Comparison of ENCODE assay signal across 8 cellular contexts in genomic region chr14:76946753-76947077, GRCh38.
DNase-seq lines count a peak whose midpoint lies in the region; ATAC-seq, FAIRE-seq and TF ChIP-seq lines count a peak whose summit lies in the region.

No MANE protein-coding gene starts in this region.

- H4K20me1 ChIP-seq in astrocyte (ENCODE audit: insufficient read depth, low read length), result no peaks in the 10 kb centered on the region

- no peaks in the 10 kb centered on the region for H3K36me3 ChIP-seq in astrocyte (ENCODE audit: insufficient read depth, low read length)

- H3K27me3 ChIP-seq in AG04450 (ENCODE audit: control insufficient read depth, insufficient read depth, low read length) (no peaks in the 10 kb centered on the region), astrocyte (ENCODE audit: insufficient read depth, low read length) (no peaks in the 10 kb centered on the region)

- no peak for FAIRE-seq in astrocyte (lab: Jason Lieb, UNC)

- H3K4me3 Mint-ChIP-seq in astrocyte (ENCODE audit: unreplicated experiment) (peak overlapping the region; percentile 74), mesothelial cell of epicardium (peak overlapping the region; percentile 23)

- peak overlapping the region; percentile 75 for H3K4me2 ChIP-seq in astrocyte (ENCODE audit: low read length)

- DNase-seq in AG04450 (ENCODE audit: low read depth, low spot score), result no peak
- no peak for DNase-seq in astrocyte (ENCODE audit: low read depth)
- no peak for DNase-seq in mesothelial cell of epicardium (ENCODE audit: low spot score in 2 of 2, unreplicated experiment in 2 of 2)
- DNase-seq in amniotic stem cell (lab: John Stamatoyannopoulos, UW), result no peak
- DNase-seq in activated CD8-positive, alpha-beta memory T cell treated with anti-CD3 and anti-CD28 coated beads, Interleukin-2, amount 50 U/mL, for 4 hours, result no peak

- peaks cover 38% of the 10 kb centered on the region for H3K4me1 Mint-ChIP-seq in astrocyte (ENCODE audit: low read depth, unreplicated experiment)
- H3K4me1 Mint-ChIP-seq in mesothelial cell of epicardium, result peaks cover 55% of the 10 kb centered on the region

- peak overlapping the region; percentile 89 for H2AFZ ChIP-seq in astrocyte (ENCODE audit: low read depth, low read length)

- no peaks in the 10 kb centered on the region for H3K9me3 ChIP-seq in AG04450 (ENCODE audit: control insufficient read depth, insufficient read depth, low read length)
- no peaks in the 10 kb centered on the region for H3K9me3 ChIP-seq in astrocyte (ENCODE audit: insufficient read depth, low read depth, low read length)

- CTCF ChIA-PET in AG04450 (lab: Charles Lee), result interaction anchor here (0.9 to 1.3 kb wide), 3 partner anchors 29 to 122 kb away, joined by 3 to 5 read pairs (median 3); no protein-coding TSS in a partner anchor

- H3K27me3 Mint-ChIP-seq in astrocyte (ENCODE audit: low read depth, unreplicated experiment) (no peaks in the 10 kb centered on the region), mesothelial cell of epicardium (ENCODE audit: low read depth) (no peaks in the 10 kb centered on the region)

- ATAC-seq in HG02588 (IDR thresholded peaks at IDR 0.05; ENCODE audit: unreplicated experiment), result peak; percentile 7
- ATAC-seq in HG02642 (IDR thresholded peaks at IDR 0.05; ENCODE audit: poor library complexity, unreplicated experiment), result no peak
- ATAC-seq in GM21367 (IDR thresholded peaks at IDR 0.05; ENCODE audit: unreplicated experiment), result no peak

- peak overlapping the region; percentile 80 for H3K9ac ChIP-seq in astrocyte (ENCODE audit: low read length)

- POLR2A ChIA-PET in AG04450 (lab: Yijun Ruan, JAX), result interaction anchor here (0.7 to 1.5 kb wide), 6 partner anchors 9 to 124 kb away, joined by 3 to 15 read pairs (median 4); no protein-coding TSS in a partner anchor

- H3K4me1 ChIP-seq in astrocyte (ENCODE audit: insufficient read depth, low read length), result peaks cover 42% of the 10 kb centered on the region

- H3K36me3 Mint-ChIP-seq in astrocyte (ENCODE audit: low read depth, unreplicated experiment), result no peaks in the 10 kb centered on the region
- no peaks in the 10 kb centered on the region for H3K36me3 Mint-ChIP-seq in mesothelial cell of epicardium

- H3K9me3 Mint-ChIP-seq in astrocyte (ENCODE audit: unreplicated experiment), result no peaks in the 10 kb centered on the region
- no peaks in the 10 kb centered on the region for H3K9me3 Mint-ChIP-seq in mesothelial cell of epicardium

- TF ChIP-seq CTCF in AG04450 (IDR thresholded peaks at IDR 0.05; ENCODE audit: low read depth, low read length) (no peak), astrocyte (IDR thresholded peaks at IDR 0.05; ENCODE audit: insufficient read depth, low read depth, low read length) (no peak), mesothelial cell of epicardium (IDR thresholded peaks at IDR 0.05; ENCODE audit: unreplicated experiment) (no peak)

- peak overlapping the region; percentile 93 for H3K27ac ChIP-seq in AG04450 (ENCODE audit: low read depth, low read length)
- H3K27ac ChIP-seq in astrocyte (ENCODE audit: low read depth, low read length), result peak overlapping the region; percentile 91

- peak overlapping the region; percentile 91 for H3K27ac Mint-ChIP-seq in astrocyte (ENCODE audit: unreplicated experiment)
- peak overlapping the region; percentile 95 for H3K27ac Mint-ChIP-seq in mesothelial cell of epicardium

- no peaks in the 10 kb centered on the region for H3K79me2 ChIP-seq in astrocyte (ENCODE audit: insufficient read depth, low read length)

- H3K4me3 ChIP-seq in AG04450 (ENCODE audit: low read depth, low read length), result peak overlapping the region; percentile 22; the same call in 1 of the 2 replicates
- no peak overlapping the region for H3K4me3 ChIP-seq in astrocyte (ENCODE audit: insufficient read depth, low read depth, low read length)
